In genomic region chr13:18212873-18213272, GRCh38 we compare ENCODE assay signal across 9 cellular contexts.
DNase-seq lines count a peak whose midpoint lies in the region; ATAC-seq and TF ChIP-seq lines count a peak whose summit lies in the region.
"Had no signal": no experiment of that assay in that cellular context is flagged by ENCODE, and none has a peak within 500 bp of the region (broad histone marks: within the 10 kb centered on the region; RNA-seq: fewer than 3 reads in every experiment).

No MANE protein-coding gene starts in this region.

- ATAC-seq in Right ventricle myocardium superior (ENCODE audit: poor library complexity) (peak; percentile 77), heart right ventricle (peak; percentile 56 to 96 (median 70)), upper lobe of right lung (peak; percentile 79), HG03025 (IDR thresholded peaks at IDR 0.05; ENCODE audit: low FRiP score, unreplicated experiment) (no peak)

- no peaks in the 10 kb centered on the region for H3K36me3 ChIP-seq in right atrium auricular region
- H3K36me3 ChIP-seq in heart right ventricle = no peaks in the 10 kb centered on the region
- H3K36me3 ChIP-seq in upper lobe of right lung = no peaks in the 10 kb centered on the region

- H3K9me3 ChIP-seq in right atrium auricular region = no peaks in the 10 kb centered on the region
- H3K9me3 ChIP-seq in heart right ventricle = peaks cover 0 to 49% (median 0%) of the 10 kb centered on the region in 11 donors
- no peaks in the 10 kb centered on the region for H3K9me3 ChIP-seq in upper lobe of right lung

- no peaks in the 10 kb centered on the region for H3K27me3 ChIP-seq in right atrium auricular region
- H3K27me3 ChIP-seq in heart right ventricle = no peaks in the 10 kb centered on the region
- H3K27me3 ChIP-seq in upper lobe of right lung = no peaks in the 10 kb centered on the region

- TF ChIP-seq CTCF in right atrium auricular region (IDR thresholded peaks at IDR 0.05) (no peak), heart right ventricle (IDR thresholded peaks at IDR 0.05) (no peak), upper lobe of right lung (IDR thresholded peaks at IDR 0.05) (no peak)

- no peak for DNase-seq in Right ventricle myocardium superior
- DNase-seq in right atrium auricular region (ENCODE audit: low spot score) = no peak
- peak; percentile 3 for DNase-seq in RPMI8226
- peak in 1 of 2 donors; percentile 51 for DNase-seq in heart right ventricle
- DNase-seq in upper lobe of right lung = no peak
- DNase-seq in NOMO-1 treated with dmso at 0.1 percent for 144 hours (lab: John Stamatoyannopoulos, UW; ENCODE audit: unreplicated experiment) = no peak
- DNase-seq in A172 (ENCODE audit: low spot score) = no peak

- H3K27ac ChIP-seq in right atrium auricular region = no peak overlapping the region
- no peak overlapping the region for H3K27ac ChIP-seq in heart right ventricle
- no peak overlapping the region for H3K27ac ChIP-seq in upper lobe of right lung
- H3K27ac ChIP-seq: SK-N-MC had no signal

- H3K4me1 ChIP-seq in right atrium auricular region (no peaks in the 10 kb centered on the region), heart right ventricle (no peaks in the 10 kb centered on the region), upper lobe of right lung (no peaks in the 10 kb centered on the region)

- intact Hi-C loops in Right ventricle myocardium superior (cut with DNase I) = no loop called here
- intact Hi-C loops in heart right ventricle (cut with DNase I) = no loop called here
- intact Hi-C loops in upper lobe of right lung (cut with DNase I) = no loop called here

- no peak overlapping the region for H3K4me3 ChIP-seq in right atrium auricular region
- H3K4me3 ChIP-seq in heart right ventricle = no peak overlapping the region
- H3K4me3 ChIP-seq in upper lobe of right lung = no peak overlapping the region
- H3K4me3 ChIP-seq: SK-N-MC had no signal

- 65 to 74% methylated on average over 2 of the region's 2 CpGs for WGBS in heart right ventricle, 2 donors
